ENCODE assay signal across 8 cellular contexts in genomic region chr14:93112891-93113677, GRCh38. TPM values are rescaled to one million over a fixed set of nuclear protein-coding genes. Genes with fewer than 3 reads are reported as not detected.
DNase-seq lines count a peak whose midpoint lies in the region; ATAC-seq, FAIRE-seq and TF ChIP-seq lines count a peak whose summit lies in the region.

No MANE protein-coding gene starts in this region.

- no peaks in the 10 kb centered on the region for H3K9me3 Mint-ChIP-seq in activated T-helper 17 cell treated with anti-CD3 and anti-CD28 coated beads, Interleukin-2, amount 50 U/mL, for 72 hours
- H3K9me3 Mint-ChIP-seq in stimulated activated naive CD8-positive, alpha-beta T cell treated with anti-CD3 and anti-CD28 coated beads, Interleukin-15, Interleukin-2, amounts not matched to agents 100 ng/mL and 50 ng/mL, for 24 hours: no peaks in the 10 kb centered on the region

- H3K9me3 ChIP-seq in DOHH2 (ENCODE audit: control insufficient read depth, insufficient read depth, low read length) (no peaks in the 10 kb centered on the region), IMR-90 (ENCODE audit: control insufficient read depth, insufficient read depth, low read length) (no peaks in the 10 kb centered on the region), neural cell (ENCODE audit: low read length) (no peaks in the 10 kb centered on the region)

- H3K9ac ChIP-seq in IMR-90 (ENCODE audit: low read depth, low read length): no peak overlapping the region
- H3K9ac ChIP-seq in neural cell (ENCODE audit: low read length): peak overlapping the region; percentile 79

- H4K91ac ChIP-seq in IMR-90 (ENCODE audit: insufficient read depth, low read depth, low read length): no peak overlapping the region

- peak overlapping the region; percentile 72 for H2AFZ ChIP-seq in IMR-90 (replicated peaks; ENCODE audit: low read length, poor library complexity)
- no peak overlapping the region for H2AFZ ChIP-seq in neural cell (ENCODE audit: low read depth, low read length)

- DNase-seq in IMR-90: peak; percentile 79
- DNase-seq in RCC 7860 (ENCODE audit: low spot score): peak; percentile 27
- DNase-seq in fibroblast of villous mesenchyme (ENCODE audit: low read depth): peak; percentile 88
- no peak for DNase-seq in cortex of kidney (lab: John Stamatoyannopoulos, UW)

- FAIRE-seq in RCC 7860 (lab: Jason Lieb, UNC): no peak

- dilution Hi-C loops in IMR-90 (cut with HindIII; ENCODE audit: low sequenced_read_pairs, unreplicated experiment): no loop called here

- H2BK20ac ChIP-seq in IMR-90 (ENCODE audit: low read depth, low read length): no peak overlapping the region

- H3K79me2 ChIP-seq in DOHH2 (ENCODE audit: control insufficient read depth, low read length) (peaks cover 13% of the 10 kb centered on the region; the same call in 1 of the 2 replicates), neural cell (replicated peaks; ENCODE audit: insufficient read depth, low read length) (peaks cover 24% of the 10 kb centered on the region)

- no TSS peak for BruUV-seq in IMR-90 (replicated peaks; lab: Mats Ljungman, UMichigan)

- H2BK15ac ChIP-seq in IMR-90 (ENCODE audit: low read depth, low read length): no peak overlapping the region

- H3K4ac ChIP-seq in IMR-90 (ENCODE audit: low read depth, low read length): no peak overlapping the region

- POLR2A ChIA-PET in IMR-90 (lab: Charles Lee; ENCODE audit: unreplicated experiment): interaction anchor here (0.6 kb wide), 1 partner anchor 392 kb away, joined by 3 read pairs; no protein-coding TSS in a partner anchor

- peaks cover 7% of the 10 kb centered on the region for H3F3A ChIP-seq in DOHH2 (ENCODE audit: control insufficient read depth, insufficient read depth)
- no peaks in the 10 kb centered on the region for H3F3A ChIP-seq in neural cell (ENCODE audit: insufficient read depth, low read length, poor library complexity, severe bottlenecking)

- H3K4me3 ChIP-seq in DOHH2 (ENCODE audit: low read length) (peak overlapping the region; percentile 80), IMR-90 (ENCODE audit: insufficient read depth, low read depth, low read length) (peak overlapping the region; percentile 20; the same call in 1 of the 2 replicates), fibroblast of villous mesenchyme (ENCODE audit: low read depth, low read length) (peak overlapping the region; percentile 42), neural cell (ENCODE audit: low read length) (peak overlapping the region; percentile 95)

- H2BK120ac ChIP-seq in IMR-90 (ENCODE audit: low read depth, low read length): no peak overlapping the region

- TF ChIP-seq RAD21 in IMR-90 (IDR thresholded peaks at IDR 0.05; ENCODE audit: low read length): peak; percentile 47
- peak; percentile 55 for TF ChIP-seq RAD21 in neural cell (conservative IDR thresholded peaks at IDR 0.05)

- WGBS in IMR-90 (ENCODE audit: extremely low coverage in 2 of 2, insufficient read length in 1 of 2), 2 experiments: 18% methylated on average over 3 of the region's 15 CpGs; no CpG with 5 or more reads in 1 of the 2 experiments

- H3K36me3 ChIP-seq in DOHH2 (ENCODE audit: control insufficient read depth, low read length) (no peaks in the 10 kb centered on the region), IMR-90 (ENCODE audit: control insufficient read depth, insufficient read depth, low read length) (no peaks in the 10 kb centered on the region), neural cell (ENCODE audit: insufficient read depth, low read length) (no peaks in the 10 kb centered on the region)

- peak overlapping the region; percentile 84 for H3K4me3 Mint-ChIP-seq in activated T-helper 17 cell treated with anti-CD3 and anti-CD28 coated beads, Interleukin-2, amount 50 U/mL, for 72 hours
- peak overlapping the region; percentile 87 for H3K4me3 Mint-ChIP-seq in stimulated activated naive CD8-positive, alpha-beta T cell treated with anti-CD3 and anti-CD28 coated beads, Interleukin-15, Interleukin-2, amounts not matched to agents 100 ng/mL and 50 ng/mL, for 24 hours

- H3K9me2 ChIP-seq in DOHH2 (replicated peaks; ENCODE audit: control insufficient read depth, low read length) (no peaks in the 10 kb centered on the region), neural cell (ENCODE audit: insufficient read depth, low read length) (no peaks in the 10 kb centered on the region)

- no peak overlapping the region for H4K8ac ChIP-seq in IMR-90 (ENCODE audit: low read depth in 2 of 2, low read length in 2 of 2)

- CTCF ChIA-PET in IMR-90 (lab: Yijun Ruan, JAX): interaction anchor here (0.7 to 2.8 kb wide), 28 partner anchors 8 to 161 kb away, joined by 3 to 20 read pairs (median 3); partner anchors contain the start of genes GON7 and UBR7

- H3K27ac Mint-ChIP-seq in activated T-helper 17 cell treated with anti-CD3 and anti-CD28 coated beads, Interleukin-2, amount 50 U/mL, for 72 hours: peak overlapping the region; percentile 84
- H3K27ac Mint-ChIP-seq in stimulated activated naive CD8-positive, alpha-beta T cell treated with anti-CD3 and anti-CD28 coated beads, Interleukin-15, Interleukin-2, amounts not matched to agents 100 ng/mL and 50 ng/mL, for 24 hours: peak overlapping the region; percentile 75

- peaks cover 12% of the 10 kb centered on the region for H3K4me1 Mint-ChIP-seq in activated T-helper 17 cell treated with anti-CD3 and anti-CD28 coated beads, Interleukin-2, amount 50 U/mL, for 72 hours
- peaks cover 51% of the 10 kb centered on the region for H3K4me1 Mint-ChIP-seq in stimulated activated naive CD8-positive, alpha-beta T cell treated with anti-CD3 and anti-CD28 coated beads, Interleukin-15, Interleukin-2, amounts not matched to agents 100 ng/mL and 50 ng/mL, for 24 hours (ENCODE audit: low read depth)

- H2AK9ac ChIP-seq in IMR-90 (replicated peaks; ENCODE audit: low read depth, low read length, poor library complexity): no peak overlapping the region

- H3K27ac ChIP-seq in DOHH2 (ENCODE audit: low read depth, low read length) (no peak overlapping the region), IMR-90 (ENCODE audit: insufficient read depth, low read length) (no peak overlapping the region), neural cell (ENCODE audit: low read length) (peak overlapping the region; percentile 15)

- no peak overlapping the region for H3K14ac ChIP-seq in IMR-90 (replicated peaks; ENCODE audit: low read depth, low read length)

- no peaks in the 10 kb centered on the region for H3K27me3 Mint-ChIP-seq in activated T-helper 17 cell treated with anti-CD3 and anti-CD28 coated beads, Interleukin-2, amount 50 U/mL, for 72 hours
- no peaks in the 10 kb centered on the region for H3K27me3 Mint-ChIP-seq in stimulated activated naive CD8-positive, alpha-beta T cell treated with anti-CD3 and anti-CD28 coated beads, Interleukin-15, Interleukin-2, amounts not matched to agents 100 ng/mL and 50 ng/mL, for 24 hours

- intact Hi-C loops in IMR-90 (cut with micrococcal nuclease): loop anchor here (1.0 to 5.0 kb wide), 7 partner anchors 26 to 506 kb away; partner anchors contain the start of gene BTBD7

- no peak overlapping the region for H3K23ac ChIP-seq in IMR-90 (ENCODE audit: low read depth, low read length)

- TF ChIP-seq EP300 in neural cell (conservative IDR thresholded peaks at IDR 0.05; ENCODE audit: poor library complexity, severe bottlenecking): no peak

- ATAC-seq in IMR-90 (ENCODE audit: low read depth): no peak
- peak; percentile 25 for ATAC-seq in activated T-helper 17 cell treated with anti-CD3 and anti-CD28 coated beads, Interleukin-2, amount 50 U/mL, for 72 hours (replicated peaks)

- peaks cover 29% of the 10 kb centered on the region for H3K4me1 ChIP-seq in DOHH2 (ENCODE audit: control insufficient read depth, low read length)
- peaks cover 13% of the 10 kb centered on the region for H3K4me1 ChIP-seq in IMR-90 (ENCODE audit: control insufficient read depth, insufficient read depth, low read length)

- H3K27me3 ChIP-seq in DOHH2 (ENCODE audit: control insufficient read depth, low read length) (no peaks in the 10 kb centered on the region), IMR-90 (ENCODE audit: control insufficient read depth, insufficient read depth, low read length) (no peaks in the 10 kb centered on the region), neural cell (ENCODE audit: insufficient read depth, low read depth, low read length) (no peaks in the 10 kb centered on the region)

- H2BK5ac ChIP-seq in IMR-90 (ENCODE audit: low read depth, low read length, poor library complexity, severe bottlenecking): no peak overlapping the region

- in situ Hi-C loops in IMR-90 (cut with MboI; ENCODE audit: low sequenced_read_pairs): no loop called here

- no peak overlapping the region for H4K5ac ChIP-seq in IMR-90 (ENCODE audit: low read depth, low read length)

- TF ChIP-seq CTCF in DOHH2 (IDR thresholded peaks at IDR 0.05; ENCODE audit: low read depth, low read length, poor library complexity, severe bottlenecking) (peak; percentile 87), IMR-90 (conservative IDR thresholded peaks at IDR 0.05; ENCODE audit: low read depth, low read length) (peak; percentile 83), fibroblast of villous mesenchyme (IDR thresholded peaks at IDR 0.05; ENCODE audit: insufficient read depth, low read depth, low read length) (peak; percentile 77), neural cell (IDR thresholded peaks at IDR 0.05; ENCODE audit: poor library complexity, severe bottlenecking) (peak; percentile 77)

- no peaks in the 10 kb centered on the region for H3K36me3 Mint-ChIP-seq in activated T-helper 17 cell treated with anti-CD3 and anti-CD28 coated beads, Interleukin-2, amount 50 U/mL, for 72 hours (ENCODE audit: low read depth)
- H3K36me3 Mint-ChIP-seq in stimulated activated naive CD8-positive, alpha-beta T cell treated with anti-CD3 and anti-CD28 coated beads, Interleukin-15, Interleukin-2, amounts not matched to agents 100 ng/mL and 50 ng/mL, for 24 hours (ENCODE audit: low read depth): no peaks in the 10 kb centered on the region

- H3K4me2 ChIP-seq in DOHH2 (ENCODE audit: low read length) (peak overlapping the region; percentile 82), IMR-90 (ENCODE audit: low read depth, low read length) (peak overlapping the region; percentile 77), neural cell (ENCODE audit: low read length) (peak overlapping the region; percentile 77)

- peaks cover 6% of the 10 kb centered on the region; the same call in 1 of the 2 replicates for H3K9me1 ChIP-seq in IMR-90 (ENCODE audit: insufficient read depth, low read length)

- no peak for TF ChIP-seq POLR2A in IMR-90 (IDR thresholded peaks at IDR 0.05; ENCODE audit: low read depth, low read length)

- no peak overlapping the region for H2AK5ac ChIP-seq in IMR-90 (ENCODE audit: low read depth, low read length)

- H3K79me1 ChIP-seq in IMR-90 (ENCODE audit: low read depth in 1 of 2, low read length in 2 of 2): peaks cover 2 to 7% of the 10 kb centered on the region in 2 experiments; a peak in 2 of 4 replicates

- H3K18ac ChIP-seq in IMR-90 (ENCODE audit: low read depth, low read length): no peak overlapping the region

- H4K20me1 ChIP-seq in DOHH2 (ENCODE audit: control insufficient read depth, insufficient read depth, low read depth, low read length) (peaks cover 11% of the 10 kb centered on the region), IMR-90 (ENCODE audit: insufficient read depth, low read length) (peaks cover 3% of the 10 kb centered on the region; the same call in 1 of the 2 replicates), neural cell (ENCODE audit: insufficient read depth) (no peaks in the 10 kb centered on the region)

- H3K56ac ChIP-seq in IMR-90 (ENCODE audit: extremely low read depth, insufficient read depth, low read length): no peak overlapping the region

RNA-seq across cellular contexts. Expression of gene ITPK1, which starts 2.6 kb away (rescaled TPM):
- total RNA-seq in IMR-90 (2012; rRNA removed) (15.3 and 21.7 TPM in 2 replicates), fibroblast of villous mesenchyme (11.6 and 15.5 TPM in 2 replicates)
- polyA plus RNA-seq in IMR-90 (2012; rRNA removed) (23.0 and 26.9 TPM in 2 replicates), neural cell (65.0 and 70.9 TPM in 2 replicates)
- 9.3 and 18.0 TPM in 2 replicates for polyA plus RNA-seq in IMR-90 (2012; cell fraction: cytosol; rRNA removed)
- polyA plus RNA-seq in IMR-90 (2012; cell fraction: nucleus; rRNA removed; ENCODE audit: low replicate concordance): 16.6 and 26.3 TPM in 2 replicates
- total RNA-seq in activated T-helper 17 cell treated with anti-CD3 and anti-CD28 coated beads, Interleukin-2, amount 50 U/mL, for 72 hours: 10 to 100 TPM; 32.1 to 48.9 TPM
- 47.7 and 63.6 TPM in 2 replicates for polyA minus RNA-seq in neural cell

Comparison
In these comparisons a context has a peak if more than half of its experiments do, and no peak if none do; other contexts are left out.
1. H3K4me3 ChIP-seq: peak in every context shown above with its lines; median percentile 95 in neural cell; 80 in DOHH2; 42 in fibroblast of villous mesenchyme; 20 in IMR-90.